ENCODE assay signal across 11 cellular contexts in the genomic region with DNA sequence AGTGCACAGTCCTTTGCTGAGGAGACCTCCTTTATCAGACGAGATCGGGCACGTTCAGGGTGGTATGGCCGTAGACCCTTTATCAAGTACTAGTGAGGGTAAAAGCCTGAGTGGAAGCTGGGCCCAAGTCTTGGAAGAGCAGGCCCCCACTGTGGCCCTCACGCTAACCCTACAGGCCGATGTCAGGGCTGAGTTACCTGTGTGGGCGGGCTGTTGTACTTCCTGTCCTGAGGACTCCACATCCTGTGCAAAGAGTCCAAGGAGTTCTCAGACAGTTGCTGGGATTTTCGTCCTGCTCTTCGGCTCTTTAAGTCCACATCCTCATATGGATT. TPM values are rescaled to one million over a fixed set of nuclear protein-coding genes. Genes with fewer than 3 reads are reported as not detected.
DNase-seq lines count a peak whose midpoint lies in the region; ATAC-seq, FAIRE-seq and TF ChIP-seq lines count a peak whose summit lies in the region.
"Had no signal": no experiment of that assay in that cellular context is flagged by ENCODE, and none has a peak within 500 bp of the region (broad histone marks: within the 10 kb centered on the region; RNA-seq: fewer than 3 reads in every experiment).

No MANE protein-coding gene starts in this region.

- H3K4me1 ChIP-seq in left ventricle myocardium inferior (peaks cover 91% of the 10 kb centered on the region), pancreas (peaks cover 24 to 47% (median 36%) of the 10 kb centered on the region in 3 donors)

- H3K4me3 ChIP-seq in left ventricle myocardium inferior (no peak overlapping the region), pancreas (no peak overlapping the region)

- DNase-seq in left ventricle myocardium inferior (no peak), Right ventricle myocardium inferior (ENCODE audit: missing footprints) (no peak), epithelial cell of prostate (ENCODE audit: low read depth, low spot score) (no peak), pancreas (peak in 1 of 6 donors; percentile 14), NCI-H2227 treated with DMSO at 0.1 percent for 48 hours (lab: John Stamatoyannopoulos, UW) (no peak), G401 (ENCODE audit: low spot score) (no peak), glomerular visceral epithelial cell (ENCODE audit: extremely low spot score) (no peak)
- DNase-seq in stimulated activated CD8-positive, alpha-beta memory T cell treated with anti-CD3 and anti-CD28 coated beads, Interleukin-4, amount 100 ng/mL, for 48 hours = no peak
- DNase-seq: activated naive CD8-positive, alpha-beta T cell treated with anti-CD3 and anti-CD28 coated beads, Interleukin-2, amount 50 U/mL, for 24 hours had no signal

- no peak for FAIRE-seq in pancreas (lab: Jason Lieb, UNC)

- in situ Hi-C loops in G401 (cut with HindIII; ENCODE audit: low sequenced_read_pairs) = no loop called here

- no peak for TF ChIP-seq CTCF in left ventricle myocardium inferior (IDR thresholded peaks at IDR 0.05; ENCODE audit: borderline replicate concordance)
- TF ChIP-seq CTCF in pancreas (IDR thresholded peaks at IDR 0.05) = no peak

- intact Hi-C loops in left ventricle myocardium inferior (cut with micrococcal nuclease) = no loop called here
- intact Hi-C loops in Right ventricle myocardium inferior (cut with DNase I) = no loop called here
- intact Hi-C loops in pancreas (cut with DNase I) = no loop called here

- H3K36me3 ChIP-seq in left ventricle myocardium inferior = peaks cover 36% of the 10 kb centered on the region
- peaks cover 0 to 6% (median 5%) of the 10 kb centered on the region in 3 donors for H3K36me3 ChIP-seq in pancreas

- 66 to 73% methylated on average over 9 of the region's 9 CpGs for WGBS in pancreas, 2 donors

- H3K9me3 ChIP-seq in left ventricle myocardium inferior (replicated peaks) (no peaks in the 10 kb centered on the region), pancreas (no peaks in the 10 kb centered on the region)

- H3K27me3 ChIP-seq in left ventricle myocardium inferior (ENCODE audit: low read depth) (no peaks in the 10 kb centered on the region), pancreas (no peaks in the 10 kb centered on the region)
- H3K27me3 ChIP-seq: foreskin keratinocyte had no signal

- no peak for ATAC-seq in Right ventricle myocardium inferior
- peak in 3 of 4 donors; percentile 1 to 7 (median 1) for ATAC-seq in pancreas
- ATAC-seq: activated naive CD8-positive, alpha-beta T cell treated with anti-CD3 and anti-CD28 coated beads, Interleukin-2, amount 50 U/mL, for 24 hours; naive thymus-derived CD8-positive, alpha-beta T cell had no signal

- peak overlapping the region; percentile 76 for H3K27ac ChIP-seq in left ventricle myocardium inferior (replicated peaks)
- H3K27ac ChIP-seq in epithelial cell of prostate = peak overlapping the region; percentile 87
- H3K27ac ChIP-seq in pancreas = peak overlapping the region; percentile 23 to 88 (median 58)
- H3K27ac ChIP-seq: foreskin keratinocyte had no signal

RNA-seq across cellular contexts. Expression of a gene that starts 34.9 kb away (rescaled TPM):
- total RNA-seq in left ventricle myocardium inferior (597 TPM), Right ventricle myocardium inferior (679 TPM), pancreas (100 to 1,000 TPM; 321 to 659 (median 517) TPM)
- polyA plus RNA-seq in pancreas = 1,000 to 10,000 TPM; 1,317 to 2,393 TPM
- 1,481 and 2,040 TPM in 2 replicates for total RNA-seq in G401 (2014; rRNA removed; shearing (Covaris generic))

RNA-seq across cellular contexts. Expression of a gene that starts 35.0 kb away (rescaled TPM):
- total RNA-seq in left ventricle myocardium inferior (4.1 TPM), Right ventricle myocardium inferior (3.5 TPM), pancreas (10 to 100 TPM in 1 of 6 donors, 1 to 10 TPM in 5; 4.1 to 13.1 (median 9.8) TPM)
- polyA plus RNA-seq in pancreas = 10 to 100 TPM in 1 of 2 donors, 1 to 10 TPM in 1; 6.1 to 12.2 TPM
- total RNA-seq in G401 (2014; rRNA removed; shearing (Covaris generic)) = 0.49 and 2.4 TPM in 2 replicates
